In the genomic region with DNA sequence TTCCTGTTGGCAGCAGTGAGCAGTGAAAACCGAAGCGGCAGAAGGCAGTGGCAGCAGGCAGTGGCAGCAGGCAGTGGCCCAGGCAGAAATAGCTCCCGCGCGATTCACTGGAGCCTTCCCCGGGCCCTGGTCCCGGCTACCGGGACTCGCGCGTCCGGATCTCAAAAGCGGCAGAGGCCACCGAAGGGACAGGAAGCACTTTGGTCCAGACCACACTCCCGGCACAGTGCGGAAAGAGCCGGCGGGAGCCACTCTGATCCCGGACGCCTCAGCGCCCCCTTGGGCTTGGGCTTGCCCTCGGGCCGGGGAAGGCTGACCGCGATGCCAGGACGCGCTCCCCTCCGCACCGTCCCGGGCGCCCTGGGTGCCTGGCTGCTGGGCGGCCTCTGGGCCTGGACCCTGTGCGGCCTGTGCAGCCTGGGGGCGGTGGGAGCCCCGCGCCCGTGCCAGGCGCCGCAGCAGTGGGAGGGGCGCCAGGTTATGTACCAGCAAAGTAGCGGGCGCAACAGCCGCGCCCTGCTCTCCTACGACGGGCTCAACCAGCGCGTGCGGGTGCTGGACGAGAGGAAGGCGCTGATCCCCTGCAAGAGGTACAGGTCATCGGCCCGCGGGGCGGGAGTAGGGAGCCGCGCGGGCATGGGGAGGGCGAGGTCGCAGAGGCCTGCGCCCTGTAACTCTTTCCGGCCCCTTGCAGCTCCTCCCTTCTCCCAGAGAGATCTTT, we compare ENCODE assay signal across 8 cellular contexts. TPM values are rescaled to one million over a fixed set of nuclear protein-coding genes. Genes with fewer than 3 reads are reported as not detected.
DNase-seq lines count a peak whose midpoint lies in the region; ATAC-seq, FAIRE-seq and TF ChIP-seq lines count a peak whose summit lies in the region.

A gene (plus strand): TSS at position 22 of the 721 bp plus-strand sequence. CDS start 300 bp downstream, at position 322.

- DNase-seq in AG08396 (ENCODE audit: low spot score) (peak; percentile 42), GM13977 (ENCODE audit: low spot score) (peak; percentile 30), NCI-H226 (peak; percentile 45), heart left ventricle (peak; percentile 49 to 78 (median 73)), pancreas (peak; percentile 70 to 88 (median 78)), OCI-M2 (lab: John Stamatoyannopoulos, UW; ENCODE audit: unreplicated experiment) (no peak)
- DNase-seq in activated naive CD4-positive, alpha-beta T cell treated with anti-CD3 and anti-CD28 coated beads, Interleukin-2, amount 50 U/mL, for 72 hours (ENCODE audit: low spot score in 2 of 2): peak; percentile 19 to 57

- peaks cover 0 to 39% (median 13%) of the 10 kb centered on the region in 12 donors for H3K4me1 ChIP-seq in heart left ventricle
- H3K4me1 ChIP-seq in pancreas: peaks cover 0 to 19% (median 0%) of the 10 kb centered on the region in 3 donors

- H3K36me3 ChIP-seq in heart left ventricle: no peaks in the 10 kb centered on the region
- no peaks in the 10 kb centered on the region for H3K36me3 ChIP-seq in pancreas

- H3K27ac Mint-ChIP-seq in activated naive CD4-positive, alpha-beta T cell treated with anti-CD3 and anti-CD28 coated beads, Interleukin-2, amount 50 U/mL, for 72 hours: no peak within 1 kb of the TSS

- intact Hi-C loops in heart left ventricle (cut with DNase I): loop anchor here in 2 of 10 donors (2.0 to 5.0 kb wide), 2 partner anchors 22 to 152 kb away; no protein-coding TSS in a partner anchor
- intact Hi-C loops in pancreas (cut with DNase I): no loop called here

- H3K36me3 Mint-ChIP-seq in activated naive CD4-positive, alpha-beta T cell treated with anti-CD3 and anti-CD28 coated beads, Interleukin-2, amount 50 U/mL, for 72 hours: peaks cover 0 to 5% of the 10 kb centered on the region in 2 donors

- H3K9me3 Mint-ChIP-seq in activated naive CD4-positive, alpha-beta T cell treated with anti-CD3 and anti-CD28 coated beads, Interleukin-2, amount 50 U/mL, for 72 hours: no peaks in the 10 kb centered on the region

- no peak for TF ChIP-seq POLR2A in heart left ventricle (IDR thresholded peaks at IDR 0.05)

- in situ Hi-C loops in GM13977 (cut with MboI; ENCODE audit: low pct_unique_long_range_greater_than_20kb, low sequenced_read_pairs, unreplicated experiment): no loop called here

- H3K27ac ChIP-seq in heart left ventricle (peak within 1 kb of the TSS; percentile 72 to 96 (median 88)), pancreas (peak within 1 kb of the TSS; percentile 85 to 95 (median 94))

- H3K9me3 ChIP-seq in heart left ventricle: peaks cover 0 to 10% (median 5%) of the 10 kb centered on the region in 12 donors
- no peaks in the 10 kb centered on the region for H3K9me3 ChIP-seq in pancreas

- H3K27me3 ChIP-seq in heart left ventricle: peaks cover 0 to 19% (median 4%) of the 10 kb centered on the region in 9 donors
- no peaks in the 10 kb centered on the region for H3K27me3 ChIP-seq in pancreas

- no peak for FAIRE-seq in pancreas (lab: Jason Lieb, UNC)

- peak within 1 kb of the TSS; percentile 46 to 86 (median 76) for H3K4me3 ChIP-seq in heart left ventricle
- H3K4me3 ChIP-seq in pancreas: peak within 1 kb of the TSS; percentile 64 to 82 (median 70)

- ATAC-seq in HG03039 (IDR thresholded peaks at IDR 0.05; ENCODE audit: unreplicated experiment): peak; percentile 26
- ATAC-seq in activated naive CD4-positive, alpha-beta T cell treated with anti-CD3 and anti-CD28 coated beads, Interleukin-2, amount 50 U/mL, for 72 hours: peak; percentile 59 to 61
- ATAC-seq in heart left ventricle: peak; percentile 44 to 83 (median 70)
- ATAC-seq in pancreas: peak; percentile 68 to 84 (median 78)

- 0 to 1% (median 0%) methylated on average over 4 to 62 of the region's 62 CpGs for WGBS in heart left ventricle, 4 donors
- WGBS in pancreas, 2 donors: 0 to 1% methylated on average over 57 to 62 of the region's 62 CpGs

- TF ChIP-seq CTCF in GM13977 (IDR thresholded peaks at IDR 0.05; ENCODE audit: extremely low read depth, insufficient read depth, missing control alignments) (no peak), heart left ventricle (IDR thresholded peaks at IDR 0.05) (peak in 7 of 12 donors; percentile 14 to 41 (median 24)), pancreas (IDR thresholded peaks at IDR 0.05) (peak in 2 of 4 donors; percentile 3 to 32)

RNA-seq across cellular contexts. Expression of the gene that starts here (rescaled TPM):
- total RNA-seq in activated naive CD4-positive, alpha-beta T cell treated with anti-CD3 and anti-CD28 coated beads, Interleukin-2, amount 50 U/mL, for 72 hours: under 1 TPM; 0.66 to 0.82 TPM
- total RNA-seq in heart left ventricle (10 to 100 TPM; 31.0 to 73.0 (median 45.5) TPM), pancreas (10 to 100 TPM in 2 of 6 donors, 1 to 10 TPM in 4; 6.3 to 12.3 (median 8.7) TPM)
- polyA plus RNA-seq in heart left ventricle (10 to 100 TPM; 10.5 to 15.7 TPM), pancreas (1 to 10 TPM; 2.4 to 5.1 TPM)

Comparison
In these comparisons a context has a peak if more than half of its experiments do, and no peak if none do; other contexts are left out.
1. Peak in DNase-seq and ATAC-seq in activated naive CD4-positive, alpha-beta T cell treated with anti-CD3 and anti-CD28 coated beads, Interleukin-2, amount 50 U/mL, for 72 hours; RNA of the gene not detected or under 1 TPM.
2. ATAC-seq: peak in every context shown above with its lines; median percentile 78 in pancreas; 70 in heart left ventricle; 60 in activated naive CD4-positive, alpha-beta T cell treated with anti-CD3 and anti-CD28 coated beads, Interleukin-2, amount 50 U/mL, for 72 hours; 26 in HG03039.